Comparison of ENCODE assay signal across 11 cellular contexts in genomic region chr21:32463889-32464300, GRCh38. TPM values are rescaled to one million over a fixed set of nuclear protein-coding genes. Genes with fewer than 3 reads are reported as not detected.
DNase-seq lines count a peak whose midpoint lies in the region; ATAC-seq and TF ChIP-seq lines count a peak whose summit lies in the region.
"Had no signal": no experiment of that assay in that cellular context is flagged by ENCODE, and none has a peak within 500 bp of the region (broad histone marks: within the 10 kb centered on the region; RNA-seq: fewer than 3 reads in every experiment).

No MANE protein-coding gene starts in this region.

- peak in 6 of 8 donors; percentile 32 to 61 (median 40) for ATAC-seq in heart right ventricle
- no peak for ATAC-seq in Right ventricle myocardium superior (ENCODE audit: poor library complexity)
- ATAC-seq in right lobe of liver = peak; percentile 43 to 77 (median 54)
- ATAC-seq: GM12878 had no signal

- H3K36me3 ChIP-seq in heart right ventricle = peaks cover 0 to 79% (median 38%) of the 10 kb centered on the region in 9 donors
- H3K36me3 ChIP-seq in right lobe of liver = no peaks in the 10 kb centered on the region
- no peaks in the 10 kb centered on the region for H3K36me3 ChIP-seq in uterus

- H3K9me3 ChIP-seq in heart right ventricle (no peaks in the 10 kb centered on the region), right lobe of liver (no peaks in the 10 kb centered on the region), uterus (no peaks in the 10 kb centered on the region)

- H3K4me3 ChIP-seq in heart right ventricle (no peak overlapping the region), cardiac fibroblast (replicated peaks in 1 of 2; ENCODE audit: low read depth in 2 of 2, low read length in 2 of 2) (peak overlapping the region in 1 of 2 donors; percentile 18), right lobe of liver (no peak overlapping the region), uterus (no peak overlapping the region)
- H3K4me3 ChIP-seq: GM12878 had no signal

- TF ChIP-seq POLR2A in right lobe of liver (IDR thresholded peaks at IDR 0.05) = no peak
- TF ChIP-seq POLR2A in uterus (IDR thresholded peaks at IDR 0.05) = no peak

- peak overlapping the region in 7 of 10 donors; percentile 20 to 67 (median 48) for H3K27ac ChIP-seq in heart right ventricle
- no peak overlapping the region for H3K27ac ChIP-seq in right lobe of liver
- peak overlapping the region; percentile 81 to 99 for H3K27ac ChIP-seq in uterus

- no peak for DNase-seq in heart right ventricle
- DNase-seq in Right ventricle myocardium superior = no peak
- peak; percentile 97 for DNase-seq in cardiac fibroblast (ENCODE audit: low read depth in 2 of 2)
- DNase-seq in right lobe of liver = no peak
- DNase-seq in uterus = peak in 1 of 2 donors; percentile 60
- no peak for DNase-seq in NCI-H345 (lab: John Stamatoyannopoulos, UW)
- no peak for DNase-seq in pons (ENCODE audit: low spot score)
- DNase-seq in activated CD8-positive, alpha-beta memory T cell treated with anti-CD3 and anti-CD28 coated beads, Interleukin-2, amount 50 U/mL, for 4 hours = no peak
- DNase-seq: activated naive CD8-positive, alpha-beta T cell treated with anti-CD3 and anti-CD28 coated beads, Interleukin-2, amount 10 ng/mL, durations not matched to agents 7 days and 5 days; AML-193 had no signal

- intact Hi-C loops in heart right ventricle (cut with DNase I) (loop anchor here in 1 of 10 donors (5.0 kb wide), 1 partner anchor 157 kb away; no protein-coding TSS in a partner anchor), Right ventricle myocardium superior (cut with DNase I) (no loop called here), right lobe of liver (cut with DNase I) (no loop called here), uterus (cut with DNase I; ENCODE audit: low total_unique reads) (no loop called here)

- TF ChIP-seq CTCF in heart right ventricle (IDR thresholded peaks at IDR 0.05) (no peak), cardiac fibroblast (IDR thresholded peaks at IDR 0.05; ENCODE audit: low read depth, low read length) (no peak), right lobe of liver (IDR thresholded peaks at IDR 0.05) (no peak), uterus (IDR thresholded peaks at IDR 0.05) (no peak)

- 69 to 79% methylated on average over 8 of the region's 8 CpGs for WGBS in heart right ventricle, 2 donors
- 56% methylated on average over 8 of the region's 8 CpGs for WGBS in right lobe of liver (ENCODE audit: insufficient coverage, low coverage, low lambda C conversion rate, missing lambda C conversion rate)

- H3K4me1 ChIP-seq in heart right ventricle (peaks cover 0 to 15% (median 0%) of the 10 kb centered on the region in 9 donors), right lobe of liver (no peaks in the 10 kb centered on the region), uterus (peaks cover 4 to 11% of the 10 kb centered on the region in 2 donors)

- H3K27me3 ChIP-seq in heart right ventricle (no peaks in the 10 kb centered on the region), right lobe of liver (no peaks in the 10 kb centered on the region), uterus (no peaks in the 10 kb centered on the region)

RNA-seq across cellular contexts. Expression of gene EVA1C, which starts 51.4 kb away (rescaled TPM):
- total RNA-seq in heart right ventricle = 10 to 100 TPM; 12.1 to 34.9 (median 13.9) TPM
- 10 to 100 TPM; 30.1 to 42.9 TPM for polyA plus RNA-seq in heart right ventricle
- 12.9 TPM for total RNA-seq in Right ventricle myocardium superior
- total RNA-seq in right lobe of liver = 1 to 10 TPM; 2.4 to 5.9 (median 4.2) TPM
- total RNA-seq in uterus = 100 to 1,000 TPM in 1 of 4 donors, 10 to 100 TPM in 2, 1 to 10 TPM in 1; 8.3 to 105 (median 48.7) TPM
- total RNA-seq: GM12878 had no signal

Comparison
In these comparisons a context has a peak if more than half of its experiments do, and no peak if none do; other contexts are left out.
1. DNase-seq: peak in cardiac fibroblast (2 of 2); none in heart right ventricle (0 of 2), Right ventricle myocardium superior (single experiment), right lobe of liver (0 of 3), NCI-H345 (single experiment), pons (single experiment) and activated CD8-positive, alpha-beta memory T cell treated with anti-CD3 and anti-CD28 coated beads, Interleukin-2, amount 50 U/mL, for 4 hours (single experiment).
2. H3K27ac ChIP-seq: peak in heart right ventricle (7 of 10) and uterus (2 of 2); none in right lobe of liver (0 of 3).